ENCODE assay signal across 21 cellular contexts in the genomic region with DNA sequence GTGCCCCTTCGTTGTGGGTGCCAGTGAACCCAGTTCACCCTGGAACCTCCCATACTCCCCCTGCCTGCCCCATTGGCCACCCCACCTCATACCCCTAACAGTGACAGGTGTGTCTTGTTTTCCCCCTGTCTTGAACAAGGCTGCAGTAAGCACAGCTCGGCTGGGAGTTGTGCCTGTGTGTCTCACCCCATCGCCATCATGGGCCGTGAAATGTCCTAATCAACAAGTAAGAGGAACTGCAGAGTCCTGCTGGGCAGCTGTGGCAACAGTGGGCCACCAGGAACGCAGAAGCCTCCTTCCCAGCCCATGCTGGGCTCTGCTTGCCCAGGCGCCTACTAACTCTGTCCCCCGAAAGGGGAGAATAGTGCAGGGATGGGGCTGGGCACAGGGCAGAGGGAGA.
"Had no signal": no experiment of that assay in that cellular context is flagged by ENCODE, and none has a peak within 500 bp of the region (broad histone marks: within the 10 kb centered on the region; RNA-seq: fewer than 3 reads in every experiment).

No MANE protein-coding gene starts in this region.

- H3K27me3 ChIP-seq: hepatocyte, sigmoid colon, testis, vagina had no signal

- H3K79me2 ChIP-seq: hepatocyte had no signal

- H3K4me3 ChIP-seq: hepatocyte, sigmoid colon, smooth muscle cell, testis, vagina had no signal

- H3K4me2 ChIP-seq: hepatocyte, smooth muscle cell had no signal

- H3K27ac ChIP-seq: hepatocyte, testis, vagina had no signal

- H3K36me3 ChIP-seq: sigmoid colon, vagina had no signal

- ATAC-seq: activated CD4-positive, CD25-positive, alpha-beta regulatory T cell treated with anti-CD3 and anti-CD28 coated beads, Interleukin-2, amount 50 U/mL, for 24 hours; activated CD8-positive, alpha-beta T cell treated with anti-CD3 and anti-CD28 coated beads, Interleukin-2, amount 10 ng/mL, durations not matched to agents 7 days and 5 days; activated naive CD8-positive, alpha-beta T cell treated with anti-CD3 and anti-CD28 coated beads, Interleukin-2, amount 50 U/mL, for 24 hours; left lobe of liver; natural killer cell treated with Interleukin-12 subunit alpha and Interleukin-12 subunit beta and Interleukin-15 and Interleukin-18, amount 100 ng/mL, for 72 hours; stimulated activated memory B cell treated with anti-CD40 and anti-IgM and Interleukin-4, amounts not matched to agents 10 μg/mL and 1 μg/mL and 100 μg/mL, for 72 hours had no signal

- H3K9me3 ChIP-seq: sigmoid colon, testis, vagina had no signal

- H2AFZ ChIP-seq: hepatocyte had no signal

- DNase-seq: activated CD4-positive, alpha-beta T cell treated with anti-CD3 and anti-CD28 coated beads, Interleukin-2, amount 10 ng/mL, durations not matched to agents 24 days and 14 days; activated CD8-positive, alpha-beta T cell treated with anti-CD3 and anti-CD28 coated beads, Interleukin-2, amount 10 ng/mL, durations not matched to agents 7 days and 5 days; activated gamma-delta T cell; activated naive CD4-positive, alpha-beta T cell treated with anti-CD3 and anti-CD28 coated beads, Interleukin-2, amount 50 U/mL, for 16 hours; activated naive CD8-positive, alpha-beta T cell treated with anti-CD3 and anti-CD28 coated beads, Interleukin-2, amount 50 U/mL, for 24 hours; effector CD4-positive, alpha-beta T cell; foreskin melanocyte; glutamatergic neuron; immature natural killer cell; midbrain; sigmoid colon; stimulated activated CD4-positive, alpha-beta T cell treated with anti-CD3 and anti-CD28 coated beads, Interleukin-15, amount 100 ng/mL, for 24 hours; testis; trophoblast cell had no signal
